8 cellular contexts compared by ENCODE assay signal in genomic region chr3:12138044-12138443, GRCh38. TPM values are rescaled to one million over a fixed set of nuclear protein-coding genes. Genes with fewer than 3 reads are reported as not detected.
A peak's percentile ranks its signal among the peaks of the same experiment; 100 is the strongest.
DNase-seq lines count a peak whose midpoint lies in the region; TF ChIP-seq lines count a peak whose summit lies in the region.

No MANE protein-coding gene starts in this region.

- H3K9ac ChIP-seq in fibroblast of lung (ENCODE audit: insufficient read depth, low read length) = no peak overlapping the region

- POLR2A ChIA-PET in AG04449 (lab: Yijun Ruan, JAX) = interaction anchor here (1.1 kb wide), 1 partner anchor 342 kb away, joined by 3 read pairs; no protein-coding TSS in a partner anchor

- no peak overlapping the region for H3K27ac ChIP-seq in fibroblast of lung (ENCODE audit: insufficient read depth, low read length)

- H3K4me2 ChIP-seq in fibroblast of lung (ENCODE audit: extremely low read depth, insufficient read depth, low read length) = no peak overlapping the region

- TF ChIP-seq CTCF in AG04449 (IDR thresholded peaks at IDR 0.05; ENCODE audit: insufficient read depth, low read length, missing control alignments) (peak; percentile 46), GM20000 (IDR thresholded peaks at IDR 0.05; ENCODE audit: extremely low read depth, missing control alignments) (peak; percentile 43), fibroblast of lung (conservative IDR thresholded peaks at IDR 0.05 in 1 of 2, IDR thresholded peaks at IDR 0.05 in 1 of 2; ENCODE audit: low read depth in 1 of 2, low read length in 2 of 2) (peak; percentile 25 to 54)

- H3K36me3 ChIP-seq in fibroblast of lung (ENCODE audit: control insufficient read depth, insufficient read depth, low read length) = no peaks in the 10 kb centered on the region

- H3K9me3 ChIP-seq in fibroblast of lung (ENCODE audit: control insufficient read depth, insufficient read depth, low read depth, low read length) = no peaks in the 10 kb centered on the region

- H3K4me3 ChIP-seq in AG04449 (ENCODE audit: low read depth, low read length) (no peak overlapping the region), fibroblast of lung (replicated peaks in 1 of 4; ENCODE audit: control extremely low read depth in 1 of 4, insufficient read depth in 1 of 4, low read depth in 3 of 4, low read length in 4 of 4) (no peak overlapping the region)

- peaks cover 2% of the 10 kb centered on the region for H3K27me3 ChIP-seq in fibroblast of lung (ENCODE audit: control insufficient read depth, insufficient read depth, low read length)

- H3K4me1 ChIP-seq in fibroblast of lung (ENCODE audit: control insufficient read depth, extremely low read depth, insufficient read depth, low read length) = no peaks in the 10 kb centered on the region

- DNase-seq in AG04449 (ENCODE audit: low read depth, low spot score) = no peak
- DNase-seq in GM20000 (ENCODE audit: low spot score) = no peak
- peak; percentile 47 for DNase-seq in RKO (ENCODE audit: low spot score)
- DNase-seq in fibroblast of lung (ENCODE audit: low read depth in 2 of 2) = peak in 1 of 2 donors; percentile 54
- peak; percentile 23 for DNase-seq in stimulated activated CD4-positive, alpha-beta T cell treated with anti-CD3 and anti-CD28 coated beads, Interleukin-4, amount 100 ng/mL, for 24 hours
- DNase-seq in activated effector memory CD4-positive, alpha-beta T cell treated with anti-CD3 and anti-CD28 coated beads, Interleukin-2, amount 50 U/mL, for 16 hours = no peak
- DNase-seq in activated gamma-delta T cell treated with Interleukin-2 at 50 U/mL for 16 hours = no peak
- DNase-seq in NCI-H146 (lab: John Stamatoyannopoulos, UW) = no peak

- H2AFZ ChIP-seq in fibroblast of lung (ENCODE audit: low read length) = no peak overlapping the region

- H3K79me2 ChIP-seq in fibroblast of lung (ENCODE audit: control insufficient read depth, insufficient read depth, low read length) = no peaks in the 10 kb centered on the region

- H4K20me1 ChIP-seq in fibroblast of lung (ENCODE audit: control insufficient read depth, extremely low read depth, insufficient read depth, low read length) = no peaks in the 10 kb centered on the region

- CTCF ChIA-PET in AG04449 (lab: Yijun Ruan, JAX) = interaction anchor here (1.0 to 17.1 kb wide), 21 partner anchors 9 to 753 kb away, joined by 3 to 808 read pairs (median 4); partner anchors contain the start of gene TSEN2

RNA-seq across cellular contexts. Expression of gene TIMP4, which starts 20.7 kb away (rescaled TPM):
- total RNA-seq in fibroblast of lung = 9.8 and 12.6 TPM in 2 replicates
- 2.8 and 5.2 TPM in 2 replicates for polyA plus RNA-seq in fibroblast of lung
- polyA plus RNA-seq in fibroblast of lung (2012) = 2.3 and 3.2 TPM in 2 replicates
- 2.7 and 9.6 TPM in 2 replicates for polyA minus RNA-seq in fibroblast of lung (ENCODE audit: low replicate concordance)

Comparison
In these comparisons a context has a peak if more than half of its experiments do, and no peak if none do; other contexts are left out.
1. DNase-seq: peak in RKO (single experiment) and stimulated activated CD4-positive, alpha-beta T cell treated with anti-CD3 and anti-CD28 coated beads, Interleukin-4, amount 100 ng/mL, for 24 hours (single experiment); none in AG04449 (single experiment), GM20000 (single experiment), activated effector memory CD4-positive, alpha-beta T cell treated with anti-CD3 and anti-CD28 coated beads, Interleukin-2, amount 50 U/mL, for 16 hours (single experiment), activated gamma-delta T cell treated with Interleukin-2 at 50 U/mL for 16 hours (single experiment) and NCI-H146 (single experiment).
2. Peak in every context shown above with its lines, with median percentiles within 50 percentile points of each other: CTCF ChIP-seq.